Comparison of ENCODE assay signal across 8 cellular contexts in genomic region chr12:51393676-51394545, GRCh38. TPM values are rescaled to one million over a fixed set of nuclear protein-coding genes. Genes with fewer than 3 reads are reported as not detected.
DNase-seq lines count a peak whose midpoint lies in the region; ATAC-seq and TF ChIP-seq lines count a peak whose summit lies in the region.

No MANE protein-coding gene starts in this region.

- intact Hi-C loops in heart right ventricle (cut with DNase I): no loop called here

- DNase-seq in heart right ventricle (peak in 1 of 2 donors; percentile 20), right atrium auricular region (ENCODE audit: low spot score) (no peak), activated T-cell treated with anti-CD3 and anti-CD28 coated beads for 24 hours (ENCODE audit: low read depth) (peak; percentile 39), foreskin keratinocyte (peak; percentile 93 to 97), GM13976 (ENCODE audit: low spot score) (no peak), LoVo (ENCODE audit: low spot score) (no peak), HAP-1 (ENCODE audit: low spot score in 2 of 2) (no peak)
- peak; percentile 57 to 59 for DNase-seq in stimulated activated CD8-positive, alpha-beta memory T cell treated with anti-CD3 and anti-CD28 coated beads, Interleukin-7, amount 100 ng/mL, for 4 hours (ENCODE audit: low read depth in 2 of 2)

- no peak for TF ChIP-seq CTCF in heart right ventricle (IDR thresholded peaks at IDR 0.05)
- no peak for TF ChIP-seq CTCF in right atrium auricular region (IDR thresholded peaks at IDR 0.05)
- no peak for TF ChIP-seq CTCF in foreskin keratinocyte (conservative IDR thresholded peaks at IDR 0.05)
- no peak for TF ChIP-seq CTCF in GM13976 (IDR thresholded peaks at IDR 0.05; ENCODE audit: borderline replicate concordance, control extremely low read depth, extremely low read depth, insufficient read depth, missing control alignments)

- H3K4me1 ChIP-seq in heart right ventricle (peaks cover 0 to 72% (median 9%) of the 10 kb centered on the region in 9 donors), right atrium auricular region (peaks cover 0 to 17% of the 10 kb centered on the region in 2 donors), foreskin keratinocyte (peaks cover 23% of the 10 kb centered on the region), HAP-1 (peaks cover 4% of the 10 kb centered on the region; the same call in 1 of the 2 replicates)

- in situ Hi-C loops in GM13976 (cut with MboI; ENCODE audit: low sequenced_read_pairs, unreplicated experiment) (no loop called here), HAP-1 (cut with MboI; ENCODE audit: low sequenced_read_pairs) (no loop called here)

- H3K27me3 ChIP-seq in heart right ventricle (peaks cover 4 to 62% (median 31%) of the 10 kb centered on the region in 7 donors), right atrium auricular region (peaks cover 0 to 10% of the 10 kb centered on the region in 2 donors), foreskin keratinocyte (no peaks in the 10 kb centered on the region), HAP-1 (ENCODE audit: low read depth) (peaks cover 16% of the 10 kb centered on the region)

- H3K4me3 ChIP-seq in heart right ventricle (peak overlapping the region in 1 of 10 donors; percentile 7), right atrium auricular region (no peak overlapping the region), HAP-1 (no peak overlapping the region)

- 72 to 76% methylated on average over 14 of the region's 14 CpGs for WGBS in heart right ventricle, 2 donors

- H3K27ac ChIP-seq in heart right ventricle (peak overlapping the region in 6 of 10 donors; percentile 28 to 91 (median 66)), right atrium auricular region (peak overlapping the region in 1 of 2 donors; percentile 11), foreskin keratinocyte (peak overlapping the region; percentile 29)

- peak in 7 of 8 donors; percentile 41 to 86 (median 70) for ATAC-seq in heart right ventricle
- peak; percentile 79 for ATAC-seq in foreskin keratinocyte

- H3K36me3 ChIP-seq in heart right ventricle (no peaks in the 10 kb centered on the region), right atrium auricular region (no peaks in the 10 kb centered on the region), HAP-1 (replicated peaks) (no peaks in the 10 kb centered on the region)

- H3K9me3 ChIP-seq in heart right ventricle: no peaks in the 10 kb centered on the region
- H3K9me3 ChIP-seq in right atrium auricular region: no peaks in the 10 kb centered on the region
- no peaks in the 10 kb centered on the region for H3K9me3 ChIP-seq in HAP-1

RNA-seq across cellular contexts. Expression of gene GALNT6, which starts 2.7 kb away (rescaled TPM):
- total RNA-seq in heart right ventricle: 1 to 10 TPM in 5 of 10 donors, under 1 TPM in 5; 0.23 to 6.3 (median 1.0) TPM
- polyA plus RNA-seq in heart right ventricle: under 1 TPM; 0.15 to 0.57 TPM
- total RNA-seq in right atrium auricular region: 1 to 10 TPM; 1.3 to 2.8 TPM
- total RNA-seq in foreskin keratinocyte: 73.4 and 95.8 TPM in 2 replicates
- 25.2 and 26.0 TPM in 2 replicates for polyA plus RNA-seq in foreskin keratinocyte

RNA-seq across cellular contexts. Expression of gene SLC4A8, which starts 30.7 kb away (rescaled TPM):
- total RNA-seq in heart right ventricle (1 to 10 TPM in 1 of 10 donors, under 1 TPM in 9; 0.28 to 1.8 (median 0.63) TPM), right atrium auricular region (1 to 10 TPM in 1 of 2 donors, under 1 TPM in 1; 0.28 to 1.1 TPM), foreskin keratinocyte (0.95 and 1.3 TPM in 2 replicates)
- polyA plus RNA-seq in heart right ventricle (under 1 TPM; 0.12 to 0.22 TPM), foreskin keratinocyte (0.48 TPM in 2 replicates)

RNA-seq across cellular contexts. Expression of gene CELA1, which starts 47.4 kb away (rescaled TPM):
- total RNA-seq in heart right ventricle (not detected), right atrium auricular region (not detected), foreskin keratinocyte (not detected in 2 replicates)
- polyA plus RNA-seq in heart right ventricle (not detected), foreskin keratinocyte (not detected in 2 replicates)

Comparison
In these comparisons a context has a peak if more than half of its experiments do, and no peak if none do; other contexts are left out.
1. DNase-seq: peak in activated T-cell treated with anti-CD3 and anti-CD28 coated beads for 24 hours (single experiment), foreskin keratinocyte (2 of 2) and stimulated activated CD8-positive, alpha-beta memory T cell treated with anti-CD3 and anti-CD28 coated beads, Interleukin-7, amount 100 ng/mL, for 4 hours (2 of 2); none in right atrium auricular region (single experiment), GM13976 (single experiment), LoVo (single experiment) and HAP-1 (0 of 2).
2. RNA of gene GALNT6, which starts 2.7 kb away (total RNA-seq): 73.4 to 95.8 TPM in foreskin keratinocyte; 1.3 to 2.8 TPM in right atrium auricular region and 0.23 to 6.3 TPM in heart right ventricle; every median in the first group is over 10 times any median in the second.